In genomic region chr3:183536238-183536880, GRCh38 we compare ENCODE assay signal across 1 cellular context.
A peak's percentile ranks its signal among the peaks of the same experiment; 100 is the strongest.
TF ChIP-seq lines count a peak whose summit lies in the region.

No MANE protein-coding gene starts in this region.

TF ChIP-seq in GM12878, 131 proteins besides CTCF, POLR2A, EP300 and RAD21 (continued from another document and continues in another):
- TF ChIP-seq RELB (IDR thresholded peaks at IDR 0.05; ENCODE audit: low read depth) (no peak; the same call in 1 of the 2 replicates), CEBPZ (IDR thresholded peaks at IDR 0.05; ENCODE audit: low read depth, low read length) (no peak), MYC (IDR thresholded peaks at IDR 0.05; ENCODE audit: insufficient read depth, insufficient read length, insufficient replicate concordance, low read length, severe bottlenecking) (no peak), YY1 (IDR thresholded peaks at IDR 0.05; ENCODE audit: low read depth, low read length) (0 out of 2 replicates have a peak, but pooled peaks have one; percentile 15), FOXK2 (IDR thresholded peaks at IDR 0.05) (no peak), ZNF274 (IDR thresholded peaks at IDR 0.05; ENCODE audit: insufficient read depth, insufficient read length) (no peak), BHLHE40 (IDR thresholded peaks at IDR 0.05; ENCODE audit: borderline replicate concordance in 1 of 2, low read depth in 2 of 2, low read length in 1 of 2) (peak; percentile 86 to 87), ASH2L (IDR thresholded peaks at IDR 0.05; ENCODE audit: borderline replicate concordance, low read depth) (no peak), ZNF687 (IDR thresholded peaks at IDR 0.05) (peak; percentile 75), NFIC (IDR thresholded peaks at IDR 0.05; ENCODE audit: low read depth, low read length) (no peak; the same call in 1 of the 2 replicates), RBBP5 (conservative IDR thresholded peaks at IDR 0.05) (no peak), PAX8 (IDR thresholded peaks at IDR 0.05) (no peak), LARP7 (IDR thresholded peaks at IDR 0.05) (no peak; the same call in 1 of the 2 replicates), SREBF1 (IDR thresholded peaks at IDR 0.05; ENCODE audit: low read length) (no peak), HCFC1 (IDR thresholded peaks at IDR 0.05; ENCODE audit: low read length) (no peak), NFXL1 (IDR thresholded peaks at IDR 0.05; ENCODE audit: borderline replicate concordance) (no peak), ETV6 (conservative IDR thresholded peaks at IDR 0.05 in 1 of 2, IDR thresholded peaks at IDR 0.05 in 1 of 2; ENCODE audit: borderline replicate concordance in 1 of 2, low read depth in 1 of 2) (peak in 1 of 2 experiments; percentile 74; a peak in 2 of 4 replicates), NR2C1 (IDR thresholded peaks at IDR 0.05) (no peak), ESRRA (IDR thresholded peaks at IDR 0.05; ENCODE audit: low read length) (0 out of 2 replicates have a peak, but pooled peaks have one; percentile 61), SIN3A (IDR thresholded peaks at IDR 0.05; ENCODE audit: low read depth, low read length) (no peak), ZNF217 (IDR thresholded peaks at IDR 0.05) (peak; percentile 98), MTA2 (IDR thresholded peaks at IDR 0.05; ENCODE audit: low read depth) (peak; percentile 58), ZNF384 (IDR thresholded peaks at IDR 0.05; ENCODE audit: borderline replicate concordance, low read depth, low read length) (no peak), TCF12 (IDR thresholded peaks at IDR 0.05; ENCODE audit: low read depth, low read length) (peak; percentile 86; the same call in 1 of the 2 replicates), BCL3 (IDR thresholded peaks at IDR 0.05; ENCODE audit: borderline replicate concordance, insufficient read depth, low read depth, low read length, poor library complexity, severe bottlenecking) (no peak), ZBTB11 (CRISPR knock-in tag; IDR thresholded peaks at IDR 0.05) (no peak), ZNF24 (IDR thresholded peaks at IDR 0.05) (peak; percentile 91), CBFB (IDR thresholded peaks at IDR 0.05; ENCODE audit: low read depth) (peak; percentile 79; the same call in 1 of the 2 replicates), DPF2 (IDR thresholded peaks at IDR 0.05) (peak; percentile 23; the same call in 1 of the 2 replicates), CREM (IDR thresholded peaks at IDR 0.05; ENCODE audit: low read depth) (peak; percentile 38; the same call in 1 of the 2 replicates), E2F4 (IDR thresholded peaks at IDR 0.05; ENCODE audit: low read depth, low read length) (no peak), ZBTB33 (IDR thresholded peaks at IDR 0.05) (no peak), ELK1 (IDR thresholded peaks at IDR 0.05; ENCODE audit: low read depth, low read length) (0 out of 2 replicates have a peak, but pooled peaks have one; percentile 34), MLLT1 (IDR thresholded peaks at IDR 0.05) (peak; percentile 32), CHD1 (IDR thresholded peaks at IDR 0.05; ENCODE audit: low read depth, low read length) (no peak)
